8 cellular contexts compared by ENCODE assay signal in the genomic region with DNA sequence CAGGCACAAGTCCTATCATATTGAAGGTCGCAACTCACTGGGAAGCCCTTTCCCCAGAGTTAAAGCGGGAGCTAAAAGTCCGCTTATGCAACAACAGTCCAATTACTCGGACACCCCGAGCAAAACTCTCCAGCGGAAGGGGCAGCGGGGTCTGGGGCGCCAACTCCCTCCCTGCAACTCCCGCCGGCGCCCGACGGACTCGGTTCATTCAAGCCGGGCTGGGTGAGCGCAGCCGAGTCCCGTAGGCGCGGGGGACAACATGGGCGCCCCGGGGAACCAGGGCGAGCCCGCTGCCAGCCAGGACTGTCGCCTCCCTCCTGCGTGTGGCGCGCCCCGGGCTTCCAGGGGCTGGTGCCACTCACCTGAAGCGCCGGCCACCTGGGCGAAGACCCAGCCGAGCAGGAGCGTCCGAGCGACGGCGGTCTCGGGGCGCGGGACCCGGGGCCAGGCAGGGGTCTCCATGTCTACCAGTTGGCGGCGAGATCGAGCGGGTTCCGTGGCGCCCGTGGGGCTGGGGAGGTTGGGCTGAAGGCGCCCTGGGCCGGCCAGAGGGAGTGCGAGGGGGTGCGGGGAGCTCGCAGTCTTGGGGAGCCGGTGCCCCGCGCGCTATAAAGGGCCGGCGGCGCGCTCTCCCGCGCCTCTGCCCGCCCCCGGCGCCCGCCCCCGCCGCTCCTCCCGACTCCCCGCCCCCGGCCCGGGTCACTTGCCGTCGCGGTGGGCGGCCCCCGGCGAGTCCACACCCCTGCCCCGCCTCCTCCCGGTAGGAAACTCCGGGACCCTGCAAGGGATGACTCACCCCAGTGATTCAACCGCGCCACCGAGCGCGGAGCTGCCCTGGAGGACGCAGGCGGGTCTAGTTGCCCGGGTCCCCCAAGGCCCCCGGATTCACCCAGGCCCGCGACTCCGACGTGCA. TPM values are rescaled to one million over a fixed set of nuclear protein-coding genes. Genes with fewer than 3 reads are reported as not detected.
DNase-seq lines count a peak whose midpoint lies in the region; TF ChIP-seq lines count a peak whose summit lies in the region.

F3 (minus strand) TSS at position 585 of the 913 bp plus-strand sequence; CDS start at position 462, 123 bp downstream.

- H3K27me3 ChIP-seq in colonic mucosa (no peaks in the 10 kb centered on the region), Karpas-422 (ENCODE audit: low read length) (no peaks in the 10 kb centered on the region)

- H3K9me3 ChIP-seq in colonic mucosa (no peaks in the 10 kb centered on the region), Karpas-422 (ENCODE audit: low read length) (no peaks in the 10 kb centered on the region)

- no peaks in the 10 kb centered on the region for H4K20me1 ChIP-seq in Karpas-422 (ENCODE audit: insufficient read depth, low read depth, low read length)

- peaks cover 4% of the 10 kb centered on the region; the same call in 1 of the 2 replicates for H3K27me3 Mint-ChIP-seq in HFFc6 (ENCODE audit: insufficient read depth)

- H3K9me3 Mint-ChIP-seq in HFFc6, result peaks cover 8% of the 10 kb centered on the region

- H3K79me2 ChIP-seq in Karpas-422 (ENCODE audit: low read length), result no peaks in the 10 kb centered on the region

- H3K4me1 Mint-ChIP-seq in HFFc6 (ENCODE audit: low read depth), result peaks cover 84% of the 10 kb centered on the region

- peaks cover 42% of the 10 kb centered on the region for H3K36me3 Mint-ChIP-seq in HFFc6 (ENCODE audit: low read depth)

- intact Hi-C loops in colonic mucosa (cut with DNase I), result no loop called here

- TF ChIP-seq CTCF in GM10248 (IDR thresholded peaks at IDR 0.05; ENCODE audit: control extremely low read depth, extremely low read depth, low read depth, missing control alignments) (no peak), HFFc6 (IDR thresholded peaks at IDR 0.05) (peak; percentile 63; the same call in 1 of the 2 replicates), colonic mucosa (IDR thresholded peaks at IDR 0.05) (no peak)

- H3K9me2 ChIP-seq in Karpas-422 (replicated peaks; ENCODE audit: insufficient read depth, low read length), result no peaks in the 10 kb centered on the region

- peak within 1 kb of the TSS; percentile 83 to 85 for H3K9ac ChIP-seq in colonic mucosa (ENCODE audit: low read depth in 2 of 2, low read length in 2 of 2)
- H3K9ac ChIP-seq in Karpas-422 (ENCODE audit: low read length), result no peak within 1 kb of the TSS

- CTCF ChIA-PET in GM10248 (lab: Yijun Ruan, JAX), result interaction anchor here (1.2 to 2.2 kb wide), 3 partner anchors 60 to 264 kb away, joined by 3 to 8 read pairs (median 6); no protein-coding TSS in a partner anchor

- no peak within 1 kb of the TSS for H2AFZ ChIP-seq in Karpas-422 (ENCODE audit: low read length)

- peak within 1 kb of the TSS; percentile 89 for H3K27ac ChIP-seq in colonic mucosa
- H3K27ac ChIP-seq in Karpas-422 (ENCODE audit: low read length), result no peak within 1 kb of the TSS

- H3K4me1 ChIP-seq in colonic mucosa (no peaks in the 10 kb centered on the region), Karpas-422 (ENCODE audit: low read length) (no peaks in the 10 kb centered on the region)

- H3K4me3 ChIP-seq in colonic mucosa, result peak within 1 kb of the TSS; percentile 96
- no peak within 1 kb of the TSS for H3K4me3 ChIP-seq in Karpas-422 (ENCODE audit: low read length)

- H3K36me3 ChIP-seq in colonic mucosa (no peaks in the 10 kb centered on the region), Karpas-422 (ENCODE audit: insufficient read depth, low read length) (no peaks in the 10 kb centered on the region)

- POLR2A ChIA-PET in GM10248 (lab: Yijun Ruan, JAX), result no interaction called here

- DNase-seq in GM10248 (ENCODE audit: extremely low spot score), result peak; percentile 76
- DNase-seq in HFFc6, result peak; percentile 88
- peak; percentile 45 for DNase-seq in NCI-H128 (lab: John Stamatoyannopoulos, UW; ENCODE audit: unreplicated experiment)
- DNase-seq in activated CD4-positive, alpha-beta T cell treated with anti-CD3 and anti-CD28 coated beads for 24 hours (ENCODE audit: low read depth in 2 of 2), result peak; percentile 61 to 80
- peak; percentile 95 for DNase-seq in colonic mucosa
- peak; percentile 94 for DNase-seq in left kidney (ENCODE audit: low read depth, low spot score)
- peak; percentile 34 to 78 (median 64) for DNase-seq in stimulated activated CD4-positive, alpha-beta T cell treated with anti-CD3 and anti-CD28 coated beads, Interleukin-1b, Interleukin-23, amount 100 ng/mL, for 24 hours (ENCODE audit: low read depth in 4 of 4, low spot score in 1 of 4)
- DNase-seq in Karpas-422, result no peak

- peak within 1 kb of the TSS; percentile 97 for H3K27ac Mint-ChIP-seq in HFFc6

- peak within 1 kb of the TSS; percentile 94 for H3K4me3 Mint-ChIP-seq in HFFc6

- no peak within 1 kb of the TSS for H3K4me2 ChIP-seq in Karpas-422 (ENCODE audit: low read depth, low read length, poor library complexity, severe bottlenecking)

RNA-seq across cellular contexts. Expression of gene F3, which starts in this region (rescaled TPM):
- total RNA-seq in HFFc6 (2021; fragmentation: NEBNext Ultra II Directional; extraction: Animal tissue kit (Norgen Biotek cat#: 25700)), result 100 to 1,000 TPM; 150 to 457 (median 176) TPM
- 10 to 100 TPM; 20.9 to 44.8 TPM for total RNA-seq in colonic mucosa
- total RNA-seq in Karpas-422 (2014; rRNA removed; shearing (Covaris generic); ENCODE audit: low replicate concordance), result not detected in 2 replicates

Comparison
In these comparisons a context has a peak if more than half of its experiments do, and no peak if none do; other contexts are left out.
1. RNA of gene F3 (total RNA-seq): 150 to 457 TPM in HFFc6 and 20.9 to 44.8 TPM in colonic mucosa; not detected in Karpas-422; every median in the first group is over 10 times any median in the second.